ENCODE assay signal across 14 cellular contexts in genomic region chr5:154740957-154741356, GRCh38. TPM values are rescaled to one million over a fixed set of nuclear protein-coding genes. Genes with fewer than 3 reads are reported as not detected.
A peak's percentile ranks its signal among the peaks of the same experiment; 100 is the strongest.
DNase-seq lines count a peak whose midpoint lies in the region; ATAC-seq, FAIRE-seq and TF ChIP-seq lines count a peak whose summit lies in the region.
"Had no signal": no experiment of that assay in that cellular context is flagged by ENCODE, and none has a peak within 500 bp of the region (broad histone marks: within the 10 kb centered on the region; RNA-seq: fewer than 3 reads in every experiment).

No MANE protein-coding gene starts in this region.

- CTCF ChIA-PET in HepG2 (lab: Yijun Ruan, JAX; ENCODE audit: low intra/inter-chr PET ratio, low total read pairs) = no interaction called here

- H3K4me1 ChIP-seq in HepG2 (ENCODE audit: insufficient read depth, low read length) (peaks cover 31% of the 10 kb centered on the region), transverse colon (peaks cover 6 to 15% (median 7%) of the 10 kb centered on the region in 4 donors)

- 100% methylated on average over 5 of the region's 5 CpGs for WGBS in HepG2 (ENCODE audit: low lambda C conversion rate)
- WGBS in transverse colon (ENCODE audit: low coverage in 1 of 2), 2 donors = 58 to 80% methylated on average over 1 to 5 of the region's 5 CpGs

- no peaks in the 10 kb centered on the region for H3K36me3 ChIP-seq in HepG2 (replicated peaks in 1 of 2; ENCODE audit: control insufficient read depth in 1 of 2, insufficient read depth in 2 of 2, low read length in 2 of 2)
- no peaks in the 10 kb centered on the region for H3K36me3 ChIP-seq in transverse colon

- no peak overlapping the region for H3K4me2 ChIP-seq in HepG2 (ENCODE audit: low read depth, low read length)

- no peaks in the 10 kb centered on the region for H3K27me3 ChIP-seq in HepG2 (ENCODE audit: control insufficient read depth in 1 of 2, insufficient read depth in 2 of 2, low read length in 2 of 2)
- no peaks in the 10 kb centered on the region for H3K27me3 ChIP-seq in transverse colon

- POLR2A ChIA-PET in HepG2 (lab: Yijun Ruan, JAX) = interaction anchor here (1.1 kb wide), 1 partner anchor 58 kb away, joined by 5 read pairs; no protein-coding TSS in a partner anchor

- in situ Hi-C loops in HepG2 (cut with HindIII; ENCODE audit: extremely low pct_ligation_motif_present, low pct_unique_long_range_greater_than_20kb) (no loop called here), transverse colon (cut with MboI; ENCODE audit: low pct_ligation_motif_present in 1 of 4, low pct_unique_long_range_greater_than_20kb in 1 of 4, low sequenced_read_pairs in 3 of 4) (no loop called here)

- no peak for TF ChIP-seq CTCF in HepG2 (CRISPR knock-in tag; IDR thresholded peaks at IDR 0.05)
- TF ChIP-seq CTCF in transverse colon (IDR thresholded peaks at IDR 0.05) = no peak

- H3K4me3 ChIP-seq in HepG2 (replicated peaks in 1 of 3; ENCODE audit: insufficient read depth in 1 of 3, low read depth in 2 of 3, low read length in 3 of 3) = no peak overlapping the region
- no peak overlapping the region for H3K4me3 ChIP-seq in transverse colon

- BruUV-seq in HepG2 (replicated peaks; lab: Mats Ljungman, UMichigan) = no TSS peak

- no peak overlapping the region for H3K9ac ChIP-seq in HepG2 (ENCODE audit: insufficient read depth, low read depth, low read length)

- no peaks in the 10 kb centered on the region for H3K79me2 ChIP-seq in HepG2 (ENCODE audit: insufficient read depth, low read length)

- H3K9me3 ChIP-seq in HepG2 (ENCODE audit: low read length) = no peaks in the 10 kb centered on the region
- no peaks in the 10 kb centered on the region for H3K9me3 ChIP-seq in transverse colon

- H3K27ac ChIP-seq in HepG2 (ENCODE audit: extremely low read length, insufficient read depth, low read length) = no peak overlapping the region
- H3K27ac ChIP-seq in transverse colon = peak overlapping the region in 3 of 4 donors; percentile 36 to 80 (median 53)
- H3K27ac ChIP-seq: 22Rv1 had no signal

- no peak for FAIRE-seq in HepG2 (lab: Jason Lieb, UNC)

- intact Hi-C loops in HepG2 (cut with micrococcal nuclease; ENCODE audit: unreplicated experiment) (loop anchor here (1.0 kb wide), 1 partner anchor 11 kb away; no protein-coding TSS in a partner anchor), transverse colon (cut with DNase I; ENCODE audit: low total_unique reads) (no loop called here)

- no peak for TF ChIP-seq RAD21 in HepG2 (CRISPR knock-in tag; IDR thresholded peaks at IDR 0.05)

- TF ChIP-seq POLR2A in erythroblast (IDR thresholded peaks at IDR 0.05; ENCODE audit: low read length) (no peak), HepG2 (IDR thresholded peaks at IDR 0.05; ENCODE audit: insufficient read depth in 1 of 2, low read depth in 2 of 2, low read length in 2 of 2) (no peak), transverse colon (IDR thresholded peaks at IDR 0.05) (no peak)

- no peak for ATAC-seq in HepG2
- ATAC-seq in GM18520 (IDR thresholded peaks at IDR 0.05; ENCODE audit: unreplicated experiment) = no peak
- no peak for ATAC-seq in HG03342 (IDR thresholded peaks at IDR 0.05; ENCODE audit: unreplicated experiment)
- ATAC-seq: effector memory CD8-positive, alpha-beta T cell; HCT116; Panc1 had no signal

- DNase-seq in NCI-H2171 treated with DMSO at 0.1 percent for 48 hours (lab: John Stamatoyannopoulos, UW) (peak; percentile 50), NCI-H2171 (lab: John Stamatoyannopoulos, UW) (no peak), erythroblast (lab: John Stamatoyannopoulos, UW) (peak; percentile 17 to 44), HepG2 (ENCODE audit: low spot score) (no peak), transverse colon (no peak)
- DNase-seq in activated naive CD4-positive, alpha-beta T cell treated with anti-CD3 and anti-CD28 coated beads, Interleukin-2, amount 50 U/mL, for 16 hours = no peak
- DNase-seq: activated gamma-delta T cell treated with Interleukin-2 at 50 U/mL for 16 hours; DND-41; effector memory CD8-positive, alpha-beta T cell had no signal

- TF ChIP-seq EP300 in HepG2 (IDR thresholded peaks at IDR 0.05; ENCODE audit: low read depth in 2 of 2, low read length in 2 of 2) = no peak
- TF ChIP-seq EP300 in HepG2 (CRISPR knock-in tag; IDR thresholded peaks at IDR 0.05; ENCODE audit: borderline replicate concordance) = no peak
- TF ChIP-seq EP300 in transverse colon (IDR thresholded peaks at IDR 0.05; ENCODE audit: low read depth) = no peak

- no peak overlapping the region for H2AFZ ChIP-seq in HepG2 (ENCODE audit: low read length)

- H4K20me1 ChIP-seq in HepG2 (ENCODE audit: insufficient read depth, low read length) = no peaks in the 10 kb centered on the region

TF ChIP-seq in HepG2, 621 proteins besides CTCF, POLR2A, EP300 and RAD21 (continues in another document):
- TF ChIP-seq ZC3H4 (CRISPR knock-in tag; IDR thresholded peaks at IDR 0.05; ENCODE audit: borderline replicate concordance) (no peak), ZNF768 (CRISPR knock-in tag; IDR thresholded peaks at IDR 0.05) (0 out of 2 replicates have a peak, but pooled peaks have one; percentile 32), ZBTB39 (CRISPR knock-in tag; IDR thresholded peaks at IDR 0.05) (no peak), RAD51 (IDR thresholded peaks at IDR 0.05; ENCODE audit: borderline replicate concordance) (no peak), MLXIP (CRISPR knock-in tag; IDR thresholded peaks at IDR 0.05; ENCODE audit: borderline replicate concordance) (no peak)

RNA-seq across cellular contexts. Expression of gene LARP1, which starts 14.2 kb away (rescaled TPM):
- 61.4 and 68.5 TPM in 2 replicates for total RNA-seq in HepG2 (2016; rRNA removed; fragmentation: Illumina TruSeq; extraction: Trizol)
- 8.7 and 8.9 TPM in 2 replicates for total RNA-seq in HepG2 (2016; cell fraction: cytosol; rRNA removed; fragmentation: Illumina TruSeq; extraction: Trizol; ENCODE audit: low read depth)
- 57.6 and 62.0 TPM in 2 replicates for total RNA-seq in HepG2 (2016; cell fraction: insoluble cytoplasmic fraction; rRNA removed; fragmentation: Illumina TruSeq; extraction: Trizol)
- 36.8 and 41.2 TPM in 2 replicates for total RNA-seq in HepG2 (2016; cell fraction: membrane; rRNA removed; fragmentation: Illumina TruSeq; extraction: Trizol)
- 72.6 and 80.1 TPM in 2 replicates for total RNA-seq in HepG2 (2016; cell fraction: nucleus; rRNA removed; fragmentation: Illumina TruSeq; extraction: Trizol)
- 45.2 and 52.0 TPM in 2 replicates for polyA plus RNA-seq in HepG2 (2011; rRNA removed)
- polyA plus RNA-seq in HepG2 (2011; cell fraction: cytosol; rRNA removed) = 29.4 and 31.7 TPM in 2 replicates
- 74.2 and 76.9 TPM in 2 replicates for polyA plus RNA-seq in HepG2 (2011; cell fraction: nucleus; rRNA removed)
- 59.4 and 62.0 TPM in 2 replicates for polyA plus RNA-seq in HepG2 (2012)
- 4.0 and 4.5 TPM in 2 replicates for polyA plus RNA-seq in HepG2 (2016; cell fraction: cytosol; fragmentation: Illumina TruSeq; extraction: Trizol; ENCODE audit: low read depth)
- polyA plus RNA-seq in HepG2 (2016; cell fraction: insoluble cytoplasmic fraction; fragmentation: Illumina TruSeq; extraction: Trizol; ENCODE audit: low read depth) = 69.6 and 92.6 TPM in 2 replicates
- polyA plus RNA-seq in HepG2 (2016; cell fraction: membrane; fragmentation: Illumina TruSeq; extraction: Trizol; ENCODE audit: low read depth) = 15.3 and 19.6 TPM in 2 replicates
- polyA plus RNA-seq in HepG2 (2016; cell fraction: nucleus; fragmentation: Illumina TruSeq; extraction: Trizol; ENCODE audit: insufficient read depth, low read depth) = 143 and 158 TPM in 2 replicates
- 72.7 and 144 TPM in 2 replicates for polyA minus RNA-seq in HepG2 (2011; rRNA and poly(A)+ RNA removed; ENCODE audit: low replicate concordance)
- 40.8 and 53.5 TPM in 2 replicates for polyA minus RNA-seq in HepG2 (2011; cell fraction: cytosol; rRNA and poly(A)+ RNA removed)
- polyA minus RNA-seq in HepG2 (2011; cell fraction: nucleus; rRNA and poly(A)+ RNA removed) = 66.0 and 100 TPM in 2 replicates
- total RNA-seq in transverse colon = 100 to 1,000 TPM in 2 of 4 donors, 10 to 100 TPM in 2; 63.6 to 171 (median 105) TPM

Comparison
In these comparisons a context has a peak if more than half of its experiments do, and no peak if none do; other contexts are left out.
1. DNase-seq: peak in NCI-H2171 treated with DMSO at 0.1 percent for 48 hours (single experiment) and erythroblast (2 of 2); none in NCI-H2171 (single experiment), HepG2 (single experiment), transverse colon (single experiment) and activated naive CD4-positive, alpha-beta T cell treated with anti-CD3 and anti-CD28 coated beads, Interleukin-2, amount 50 U/mL, for 16 hours (single experiment).